12 cellular contexts compared by ENCODE assay signal in the genomic region with DNA sequence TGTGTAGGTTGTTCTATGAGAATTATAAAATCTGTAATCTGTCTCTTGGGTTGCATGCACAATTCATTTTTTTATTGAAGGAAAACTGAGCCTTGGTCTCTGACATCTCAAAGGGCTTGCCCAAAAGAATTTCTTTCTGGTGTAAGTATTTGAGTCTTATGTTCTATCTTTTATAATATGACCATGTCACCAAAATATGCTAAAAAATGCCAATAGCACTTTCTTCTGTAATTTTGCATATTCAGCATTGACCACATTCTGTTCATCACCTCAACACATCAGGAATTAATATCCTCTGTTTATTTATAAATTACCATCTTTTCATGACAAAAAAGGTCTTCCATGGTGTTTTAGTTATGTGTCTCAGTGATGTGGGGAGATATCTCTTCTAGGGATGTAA.
"Had no signal": no experiment of that assay in that cellular context is flagged by ENCODE, and none has a peak within 500 bp of the region (broad histone marks: within the 10 kb centered on the region; RNA-seq: fewer than 3 reads in every experiment).

No MANE protein-coding gene starts in this region.

- H3K27ac ChIP-seq: cardiac muscle cell, neural progenitor cell, parathyroid adenoma, sigmoid colon had no signal

- H3K4me1 ChIP-seq: parathyroid adenoma had no signal

- H3K27ac Mint-ChIP-seq: activated CD4-positive, alpha-beta memory T cell treated with anti-CD3 and anti-CD28 coated beads for 36 hours had no signal

- H3K4me3 ChIP-seq: cardiac muscle cell, neural progenitor cell, sigmoid colon had no signal

- H3K27me3 ChIP-seq: cardiac muscle cell, neural progenitor cell, sigmoid colon had no signal

- H3K36me3 Mint-ChIP-seq: activated CD4-positive, alpha-beta memory T cell treated with anti-CD3 and anti-CD28 coated beads for 36 hours; neural progenitor cell had no signal

- H3K9ac ChIP-seq: neural progenitor cell, parathyroid adenoma had no signal

- H3K27me3 Mint-ChIP-seq: activated CD4-positive, alpha-beta memory T cell treated with anti-CD3 and anti-CD28 coated beads for 36 hours had no signal

- H3K36me3 ChIP-seq: cardiac muscle cell, neural progenitor cell, sigmoid colon had no signal

- H3K9me3 Mint-ChIP-seq: neural progenitor cell had no signal

- H3K4me2 ChIP-seq: neural progenitor cell had no signal

- DNase-seq: activated CD4-positive, alpha-beta memory T cell treated with anti-CD3 and anti-CD28 coated beads for 36 hours; activated CD4-positive, CD25-positive, alpha-beta regulatory T cell treated with anti-CD3 and anti-CD28 coated beads, Interleukin-2, amount 50 U/mL, for 72 hours; activated effector memory CD4-positive, alpha-beta T cell treated with Interleukin-2 at 50 U/mL for 16 hours; activated naive CD4-positive, alpha-beta T cell treated with anti-CD3 and anti-CD28 coated beads, Interleukin-2, amount 50 U/mL, for 16 hours; activated T-cell treated with anti-CD3 and anti-CD28 coated beads, Interleukin-2, amount 50 U/mL, for 4 hours; sigmoid colon; stimulated activated CD4-positive, alpha-beta T cell treated with anti-CD3 and anti-CD28 coated beads, Interleukin-12 subunit alpha, Interleukin-12 subunit beta, amount 100 ng/mL, for 4 hours; stimulated activated CD4-positive, alpha-beta T cell treated with anti-CD3 and anti-CD28 coated beads, Interleukin-2, amount 100 ng/mL, for 24 hours; T-helper 1 cell had no signal

- H3K4me3 Mint-ChIP-seq: activated CD4-positive, alpha-beta memory T cell treated with anti-CD3 and anti-CD28 coated beads for 36 hours; activated T-cell treated with anti-CD3 and anti-CD28 coated beads, Interleukin-2, amount 50 U/mL, for 4 hours; neural progenitor cell had no signal

- H3K9me3 ChIP-seq: sigmoid colon had no signal
